32 cellular contexts compared by ENCODE assay signal in genomic region chr5:15893866-15894265, GRCh38.
"Had no signal": no experiment of that assay in that cellular context is flagged by ENCODE, and none has a peak within 500 bp of the region (broad histone marks: within the 10 kb centered on the region; RNA-seq: fewer than 3 reads in every experiment).

No MANE protein-coding gene starts in this region.

- DNase-seq: activated effector memory CD4-positive, alpha-beta T cell treated with anti-CD3 and anti-CD28 coated beads, Interleukin-2, amount 50 U/mL, for 16 hours; activated effector memory CD4-positive, alpha-beta T cell treated with Interleukin-2 at 50 U/mL for 16 hours; activated gamma-delta T cell; activated gamma-delta T cell treated with Interleukin-2 at 50 U/mL for 16 hours; activated naive CD4-positive, alpha-beta T cell; activated naive CD4-positive, alpha-beta T cell treated with anti-CD3 and anti-CD28 coated beads for 36 hours; activated naive CD4-positive, alpha-beta T cell treated with anti-CD3 and anti-CD28 coated beads, Interleukin-2, amount 10 ng/mL, durations not matched to agents 7 days and 5 days; activated naive CD4-positive, alpha-beta T cell treated with anti-CD3 and anti-CD28 coated beads, Interleukin-2, amount 50 U/mL, for 16 hours; activated naive CD4-positive, alpha-beta T cell treated with Interleukin-2 at 50 U/mL for 16 hours; activated naive CD8-positive, alpha-beta T cell treated with anti-CD3 and anti-CD28 coated beads for 36 hours; activated naive CD8-positive, alpha-beta T cell treated with anti-CD3 and anti-CD28 coated beads, Interleukin-2, amount 10 ng/mL, durations not matched to agents 7 days and 5 days; activated naive CD8-positive, alpha-beta T cell treated with anti-CD3 and anti-CD28 coated beads, Interleukin-2, amount 50 U/mL, for 24 hours; activated T-cell treated with anti-CD3 and anti-CD28 coated beads, Interleukin-2, amount 50 U/mL, for 1 hour; activated T-cell treated with anti-CD3 and anti-CD28 coated beads, Interleukin-2, amount 50 U/mL, for 24 hours; activated T-cell treated with anti-CD3 and anti-CD28 coated beads, Interleukin-2, amount 50 U/mL, for 4 hours; activated T-cell treated with anti-CD3 and anti-CD28 coated beads, Interleukin-2, amount 50 U/mL, for 48 hours; activated T-cell treated with anti-CD3 and anti-CD28 coated beads, Interleukin-2, amount 50 U/mL, for 72 hours; adrenal gland; amniotic stem cell; amygdala; anterior cingulate cortex; aorta; body of pancreas; brain microvascular endothelial cell; caudate nucleus; central memory CD4-positive, alpha-beta T cell; cerebellar nuclear complex had no signal

- H3K4me3 ChIP-seq: adrenal gland, ascending aorta, body of pancreas, breast epithelium, cardiac muscle cell had no signal

- FAIRE-seq: astrocyte, bronchial epithelial cell had no signal

- H3K9me3 ChIP-seq: adrenal gland, ascending aorta, body of pancreas, breast epithelium had no signal

- H3K4me1 ChIP-seq: adrenal gland, ascending aorta, body of pancreas, breast epithelium had no signal

- H3K36me3 ChIP-seq: adrenal gland, ascending aorta, brain microvascular endothelial cell, breast epithelium, cardiac muscle cell had no signal

- H3K27ac ChIP-seq: adrenal gland, ascending aorta, body of pancreas, brain microvascular endothelial cell, breast epithelium, cardiac muscle cell had no signal
